ENCODE assay signal across 1 cellular context in genomic region chr2:9377461-9378097, GRCh38.
TF ChIP-seq lines count a peak whose summit lies in the region.

No MANE protein-coding gene starts in this region.

TF ChIP-seq in HCT116, 20 proteins besides CTCF, POLR2A, EP300 and RAD21:
- TF ChIP-seq ZBTB33 (IDR thresholded peaks at IDR 0.05; ENCODE audit: extremely low read depth, insufficient replicate concordance, low read length) (no peak), ELF1 (IDR thresholded peaks at IDR 0.05; ENCODE audit: borderline replicate concordance, low read depth) (no peak), YY1 (IDR thresholded peaks at IDR 0.05; ENCODE audit: extremely low read depth, insufficient replicate concordance, low read depth, low read length) (no peak), ZNF274 (IDR thresholded peaks at IDR 0.05; ENCODE audit: low read depth, low read length) (no peak), SRF (IDR thresholded peaks at IDR 0.05; ENCODE audit: low read depth) (no peak), SIN3A (IDR thresholded peaks at IDR 0.05; ENCODE audit: low read depth) (no peak), MAX (IDR thresholded peaks at IDR 0.05) (no peak), JUND (IDR thresholded peaks at IDR 0.05) (no peak), EGR1 (IDR thresholded peaks at IDR 0.05; ENCODE audit: low read depth) (no peak), TCF7L2 (IDR thresholded peaks at IDR 0.05; ENCODE audit: borderline replicate concordance, extremely low read depth, insufficient read depth, insufficient read length) (no peak), ZFX (IDR thresholded peaks at IDR 0.05) (no peak), EZH2 (IDR thresholded peaks at IDR 0.05) (no peak), FOSL1 (IDR thresholded peaks at IDR 0.05; ENCODE audit: low read depth) (no peak), EZH2phosphoT487 (IDR thresholded peaks at IDR 0.05; ENCODE audit: borderline replicate concordance) (no peak), ATF3 (IDR thresholded peaks at IDR 0.05) (no peak), CEBPB (IDR thresholded peaks at IDR 0.05; ENCODE audit: low read depth) (no peak), REST (IDR thresholded peaks at IDR 0.05; ENCODE audit: low read depth) (no peak), SP1 (IDR thresholded peaks at IDR 0.05; ENCODE audit: low read depth) (no peak), CBX3 (IDR thresholded peaks at IDR 0.05; ENCODE audit: low read depth) (no peak)
TF ChIP-seq in HCT116: peak in this region for 0.
